ENCODE assay signal across 18 cellular contexts in genomic region chr15:81073796-81074195, GRCh38.
"Had no signal": no experiment of that assay in that cellular context is flagged by ENCODE, and none has a peak within 500 bp of the region (broad histone marks: within the 10 kb centered on the region; RNA-seq: fewer than 3 reads in every experiment).

No MANE protein-coding gene starts in this region.

- H3K4me3 ChIP-seq: body of pancreas, colonic mucosa, heart left ventricle, ovary, right lobe of liver, smooth muscle cell, testis had no signal

- DNase-seq: activated CD4-positive, CD25-positive, alpha-beta regulatory T cell; activated CD8-positive, alpha-beta memory T cell treated with anti-CD3 and anti-CD28 coated beads, Interleukin-2, amount 10 ng/mL, durations not matched to agents 7 days and 5 days; activated naive CD4-positive, alpha-beta T cell; activated naive CD8-positive, alpha-beta T cell treated with anti-CD3 and anti-CD28 coated beads for 36 hours; amniotic stem cell; body of pancreas; colonic mucosa; endodermal cell; heart left ventricle; mesenchymal stem cell; natural killer cell; ovary; right lobe of liver; stimulated activated CD4-positive, alpha-beta T cell treated with anti-CD3 and anti-CD28 coated beads, Interleukin-4, amount 100 ng/mL, for 1 hour; T1000; testis had no signal

- FAIRE-seq: frontal cortex had no signal
